In the genomic region with DNA sequence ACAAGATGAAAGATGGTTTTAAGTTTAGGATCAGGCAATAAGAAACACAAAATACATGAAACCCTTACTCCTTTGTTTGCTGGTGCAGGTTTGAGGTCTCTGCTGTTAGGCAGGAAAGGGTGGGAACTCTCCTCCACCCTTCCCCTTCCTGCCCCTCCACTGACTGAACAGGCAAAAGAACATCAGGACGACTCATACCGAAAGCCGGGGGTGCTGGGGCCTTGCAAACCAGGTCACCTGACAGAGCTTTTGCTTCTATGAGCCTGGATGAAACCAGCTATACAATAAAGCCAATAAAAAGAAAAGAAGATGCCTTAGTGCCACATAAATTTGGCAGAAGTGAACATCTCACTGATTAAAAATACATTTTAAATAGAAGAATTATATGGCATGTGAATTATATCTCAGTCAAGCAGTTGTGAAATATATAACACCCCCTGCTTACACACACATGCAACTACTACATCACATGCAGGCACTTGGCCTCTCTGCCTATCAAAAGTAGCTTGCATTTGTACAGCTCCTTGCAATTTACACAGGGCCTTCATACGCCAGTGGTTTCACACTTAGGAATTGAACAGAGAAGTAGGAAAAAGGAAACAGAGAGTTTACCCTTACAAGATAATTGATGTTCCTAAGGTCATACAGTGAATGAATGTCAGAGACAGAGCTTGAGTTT, we compare ENCODE assay signal across 8 cellular contexts.
A peak's percentile ranks its signal among the peaks of the same experiment; 100 is the strongest.
DNase-seq lines count a peak whose midpoint lies in the region; ATAC-seq, FAIRE-seq and TF ChIP-seq lines count a peak whose summit lies in the region.

No MANE protein-coding gene starts in this region.

- H3K4me1 ChIP-seq in HEK293 (ENCODE audit: control insufficient read depth, insufficient read depth, low read length) (no peaks in the 10 kb centered on the region), psoas muscle (no peaks in the 10 kb centered on the region), vagina (no peaks in the 10 kb centered on the region), ovary (ENCODE audit: insufficient read depth) (peaks cover 2% of the 10 kb centered on the region)

- H3K36me3 ChIP-seq in HEK293 (ENCODE audit: control insufficient read depth in 2 of 2, insufficient read depth in 1 of 2, low read length in 2 of 2) = no peaks in the 10 kb centered on the region
- H3K36me3 ChIP-seq in psoas muscle (ENCODE audit: insufficient read depth in 1 of 2, low read depth in 1 of 2) = no peaks in the 10 kb centered on the region
- H3K36me3 ChIP-seq in vagina = no peaks in the 10 kb centered on the region
- no peaks in the 10 kb centered on the region for H3K36me3 ChIP-seq in ovary

- intact Hi-C loops in psoas muscle (cut with DNase I) (no loop called here), vagina (cut with DNase I) (no loop called here), ovary (cut with DNase I) (no loop called here)

- CTCF ChIA-PET in HEK293 (lab: Yijun Ruan, JAX) = interaction anchor here (1.8 kb wide), 1 partner anchor 8 kb away, joined by 3 read pairs; no protein-coding TSS in a partner anchor

- 51 to 56% (median 55%) methylated on average over 4 of the region's 4 CpGs for WGBS in psoas muscle, 3 donors
- WGBS in ovary, 3 donors = 55 to 62% (median 61%) methylated on average over 4 of the region's 4 CpGs

- peak; percentile 95 for FAIRE-seq in GM12891 (lab: Jason Lieb, UNC)

- H3K4me3 ChIP-seq in HEK293 (ENCODE audit: low read depth, low read length) (no peak overlapping the region), psoas muscle (no peak overlapping the region), vagina (no peak overlapping the region), ovary (no peak overlapping the region)

- TF ChIP-seq CTCF in HEK293 (tag by site-specific recombination; IDR thresholded peaks at IDR 0.05) = no peak
- TF ChIP-seq CTCF in psoas muscle (IDR thresholded peaks at IDR 0.05) = no peak
- no peak for TF ChIP-seq CTCF in vagina (IDR thresholded peaks at IDR 0.05)
- TF ChIP-seq CTCF in ovary (IDR thresholded peaks at IDR 0.05) = no peak

- no peak for TF ChIP-seq EP300 in ovary (IDR thresholded peaks at IDR 0.05)

- H3K27me3 ChIP-seq in psoas muscle (ENCODE audit: insufficient read depth in 3 of 3, low read length in 2 of 3) = peaks cover 0 to 3% (median 0%) of the 10 kb centered on the region in 3 donors
- no peaks in the 10 kb centered on the region for H3K27me3 ChIP-seq in vagina
- no peaks in the 10 kb centered on the region for H3K27me3 ChIP-seq in ovary

- H3K27ac ChIP-seq in HEK293 (ENCODE audit: extremely low read depth, low read depth, low read length) (no peak overlapping the region), psoas muscle (no peak overlapping the region), vagina (no peak overlapping the region), ovary (no peak overlapping the region)

- DNase-seq in GM12891 (ENCODE audit: insufficient read length, low spot score) (peak; percentile 39), NOMO-1 treated with DMSO at 0.1 percent for 48 hours (lab: John Stamatoyannopoulos, UW; ENCODE audit: unreplicated experiment) (peak; percentile 29), psoas muscle (peak; percentile 24 to 54), NCI-H2081 (lab: John Stamatoyannopoulos, UW) (no peak), vagina (ENCODE audit: extremely low spot score in 2 of 2) (no peak), ovary (no peak)
- peak; percentile 88 for DNase-seq in activated effector memory CD4-positive, alpha-beta T cell treated with anti-CD3 and anti-CD28 coated beads, Interleukin-2, amount 50 U/mL, for 16 hours

- no peaks in the 10 kb centered on the region for H3K9me3 ChIP-seq in HEK293 (ENCODE audit: control insufficient read depth, insufficient read depth, low read depth, low read length)
- H3K9me3 ChIP-seq in psoas muscle = no peaks in the 10 kb centered on the region
- no peaks in the 10 kb centered on the region for H3K9me3 ChIP-seq in vagina
- no peaks in the 10 kb centered on the region for H3K9me3 ChIP-seq in ovary

- POLR2A ChIA-PET in HEK293 (lab: Yijun Ruan, JAX) = no interaction called here

- TF ChIP-seq POLR2A in GM12891 (IDR thresholded peaks at IDR 0.05; ENCODE audit: low read depth, low read length) = no peak
- TF ChIP-seq POLR2A in vagina (IDR thresholded peaks at IDR 0.05) = no peak
- no peak for TF ChIP-seq POLR2A in ovary (IDR thresholded peaks at IDR 0.05)

- ATAC-seq in psoas muscle = peak in 1 of 4 donors; percentile 56

TF ChIP-seq in GM12891, 5 proteins besides CTCF, POLR2A, EP300 and RAD21:
- no peak for TF ChIP-seq POLR2AphosphoS5 (IDR thresholded peaks at IDR 0.05; ENCODE audit: low read depth, low read length)
- TF ChIP-seq TAF1 (IDR thresholded peaks at IDR 0.05; ENCODE audit: low read depth, low read length) = no peak
- TF ChIP-seq POU2F2 (IDR thresholded peaks at IDR 0.05; ENCODE audit: low read depth, low read length) = 0 out of 2 replicates have a peak, but pooled peaks have one; percentile 16
- no peak for TF ChIP-seq PAX5 (IDR thresholded peaks at IDR 0.05; ENCODE audit: insufficient read depth, low read length, severe bottlenecking)
- peak; percentile 29; the same call in 1 of the 2 replicates for TF ChIP-seq SPI1 (IDR thresholded peaks at IDR 0.05; ENCODE audit: low read depth, low read length)
TF ChIP-seq in GM12891: peak in this region for 2.

TF ChIP-seq in HEK293, 187 proteins besides CTCF, POLR2A, EP300 and RAD21:
- TF ChIP-seq ZNF776 (tag by site-specific recombination; IDR thresholded peaks at IDR 0.05; ENCODE audit: borderline replicate concordance) (no peak), FEZF1 (tag by site-specific recombination; IDR thresholded peaks at IDR 0.05) (0 out of 2 replicates have a peak, but pooled peaks have one; percentile 8), ZNF311 (tag by site-specific recombination; IDR thresholded peaks at IDR 0.05; ENCODE audit: borderline replicate concordance) (no peak)
- TF ChIP-seq, protein P1, sequence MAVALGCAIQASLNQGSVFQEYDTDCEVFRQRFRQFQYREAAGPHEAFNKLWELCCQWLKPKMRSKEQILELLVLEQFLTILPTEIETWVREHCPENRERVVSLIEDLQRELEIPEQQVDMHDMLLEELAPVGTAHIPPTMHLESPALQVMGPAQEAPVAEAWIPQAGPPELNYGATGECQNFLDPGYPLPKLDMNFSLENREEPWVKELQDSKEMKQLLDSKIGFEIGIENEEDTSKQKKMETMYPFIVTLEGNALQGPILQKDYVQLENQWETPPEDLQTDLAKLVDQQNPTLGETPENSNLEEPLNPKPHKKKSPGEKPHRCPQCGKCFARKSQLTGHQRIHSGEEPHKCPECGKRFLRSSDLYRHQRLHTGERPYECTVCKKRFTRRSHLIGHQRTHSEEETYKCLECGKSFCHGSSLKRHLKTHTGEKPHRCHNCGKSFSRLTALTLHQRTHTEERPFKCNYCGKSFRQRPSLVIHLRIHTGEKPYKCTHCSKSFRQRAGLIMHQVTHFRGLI (tag by site-specific recombination; IDR thresholded peaks at IDR 0.05) = no peak

Comparison
In these comparisons a context has a peak if more than half of its experiments do, and no peak if none do; other contexts are left out.
1. DNase-seq: peak in GM12891 (single experiment), NOMO-1 treated with DMSO at 0.1 percent for 48 hours (single experiment), activated effector memory CD4-positive, alpha-beta T cell treated with anti-CD3 and anti-CD28 coated beads, Interleukin-2, amount 50 U/mL, for 16 hours (single experiment) and psoas muscle (2 of 2); none in NCI-H2081 (0 of 2), vagina (0 of 2) and ovary (0 of 5).